23 cellular contexts compared by ENCODE assay signal in genomic region chr4:519885-520595, GRCh38. TPM values are rescaled to one million over a fixed set of nuclear protein-coding genes. Genes with fewer than 3 reads are reported as not detected.
DNase-seq lines count a peak whose midpoint lies in the region; ATAC-seq and TF ChIP-seq lines count a peak whose summit lies in the region.
"Had no signal": no experiment of that assay in that cellular context is flagged by ENCODE, and none has a peak within 500 bp of the region (broad histone marks: within the 10 kb centered on the region; RNA-seq: fewer than 3 reads in every experiment).

No MANE protein-coding gene starts in this region.

- TF ChIP-seq CTCF in epithelial cell of esophagus (IDR thresholded peaks at IDR 0.05; ENCODE audit: insufficient read depth, low read depth, low read length, missing control alignments): no peak

- no peak overlapping the region for H3K4me3 ChIP-seq in epithelial cell of esophagus (ENCODE audit: low read length)
- H3K4me3 ChIP-seq: A549, Peyer's patch had no signal

- peak; percentile 67 for DNase-seq in cardiac septum (ENCODE audit: low spot score)
- DNase-seq in Right ventricle myocardium superior: no peak
- peak; percentile 72 for DNase-seq in epithelial cell of esophagus (ENCODE audit: low read depth)
- DNase-seq in mesenteric fat pad (ENCODE audit: low spot score): peak; percentile 76
- no peak for DNase-seq in NCI-H1048 (lab: John Stamatoyannopoulos, UW)
- DNase-seq in NCI-H146 treated with DMSO at 0.1 percent for 48 hours (lab: John Stamatoyannopoulos, UW; ENCODE audit: unreplicated experiment): no peak
- DNase-seq: DMS53, EL, GF-D8, Karpas-422, MV-4-11, NCI-H1417, NCI-H187, NCI-H446, NCI-H526, Peyer's patch, SK-N-SH had no signal

- intact Hi-C loops in cardiac septum (cut with DNase I): no loop called here
- intact Hi-C loops in Right ventricle myocardium superior (cut with DNase I): no loop called here

- ATAC-seq in Right ventricle myocardium superior (ENCODE audit: poor library complexity) (no peak), HG03457 (IDR thresholded peaks at IDR 0.05; ENCODE audit: unreplicated experiment) (no peak)
- ATAC-seq: A549, HCT116 had no signal

RNA-seq across cellular contexts. Expression of gene PIGG, which starts 21.0 kb away (rescaled TPM):
- total RNA-seq in cardiac septum (22.4 TPM), Right ventricle myocardium superior (18.4 TPM), mesenteric fat pad (45.1 TPM)

RNA-seq across cellular contexts. Expression of gene ZNF721, which starts 21.1 kb away (rescaled TPM):
- total RNA-seq in cardiac septum (14.9 TPM), Right ventricle myocardium superior (11.0 TPM), mesenteric fat pad (18.2 TPM)

RNA-seq across cellular contexts. Expression of gene TMEM271, which starts 56.1 kb away (rescaled TPM):
- total RNA-seq in cardiac septum (not detected), Right ventricle myocardium superior (not detected), mesenteric fat pad (not detected)
- total RNA-seq: B cell, M059J, OCI-LY7, Peyer's patch had no signal

Comparison
In these comparisons a context has a peak if more than half of its experiments do, and no peak if none do; other contexts are left out.
1. DNase-seq: peak in cardiac septum (single experiment), epithelial cell of esophagus (single experiment) and mesenteric fat pad (single experiment); none in Right ventricle myocardium superior (single experiment), NCI-H1048 (single experiment) and NCI-H146 treated with DMSO at 0.1 percent for 48 hours (single experiment).